In genomic region chr3:50248387-50248786, GRCh38 we compare ENCODE assay signal across 9 cellular contexts. TPM values are rescaled to one million over a fixed set of nuclear protein-coding genes. Genes with fewer than 3 reads are reported as not detected.
A peak's percentile ranks its signal among the peaks of the same experiment; 100 is the strongest.
DNase-seq lines count a peak whose midpoint lies in the region; ATAC-seq and TF ChIP-seq lines count a peak whose summit lies in the region.
"Had no signal": no experiment of that assay in that cellular context is flagged by ENCODE, and none has a peak within 500 bp of the region (broad histone marks: within the 10 kb centered on the region; RNA-seq: fewer than 3 reads in every experiment).

No MANE protein-coding gene starts in this region.

- H3K4me2 ChIP-seq in OCI-LY7 (ENCODE audit: low read length): no peak overlapping the region

- TF ChIP-seq CTCF in Peyer's patch (IDR thresholded peaks at IDR 0.05) (no peak), epithelial cell of esophagus (IDR thresholded peaks at IDR 0.05; ENCODE audit: insufficient read depth, low read depth, low read length, missing control alignments) (no peak), neural crest cell (conservative IDR thresholded peaks at IDR 0.05) (no peak), OCI-LY7 (conservative IDR thresholded peaks at IDR 0.05; ENCODE audit: low read length) (no peak)

- H3K9me3 Mint-ChIP-seq in CD4-positive, CD25-positive, alpha-beta regulatory T cell: peaks cover 0 to 2% (median 0%) of the 10 kb centered on the region in 7 donors
- no peaks in the 10 kb centered on the region for H3K9me3 Mint-ChIP-seq in neural crest cell

- H2AFZ ChIP-seq in OCI-LY7 (ENCODE audit: low read length): no peak overlapping the region

- no peak overlapping the region for H3K4me3 Mint-ChIP-seq in CD4-positive, CD25-positive, alpha-beta regulatory T cell
- no peak overlapping the region for H3K4me3 Mint-ChIP-seq in neural crest cell

- intact Hi-C loops in OCI-LY7 (cut with micrococcal nuclease; ENCODE audit: unreplicated experiment): no loop called here

- H3K36me3 ChIP-seq in CD4-positive, CD25-positive, alpha-beta regulatory T cell (ENCODE audit: control insufficient read depth, insufficient read depth, low read length): peaks cover 33% of the 10 kb centered on the region
- peaks cover 0 to 16% (median 0%) of the 10 kb centered on the region in 3 donors for H3K36me3 ChIP-seq in Peyer's patch
- H3K36me3 ChIP-seq in OCI-LY7 (ENCODE audit: insufficient read depth, low read length): peaks cover 61% of the 10 kb centered on the region

- POLR2A ChIA-PET in OCI-LY7 (lab: Charles Lee): no interaction called here

- TF ChIP-seq POLR2A in Peyer's patch (IDR thresholded peaks at IDR 0.05): no peak

- H3K4me1 ChIP-seq in CD4-positive, CD25-positive, alpha-beta regulatory T cell (ENCODE audit: control insufficient read depth, insufficient read depth, low read length, poor library complexity, severe bottlenecking): peaks cover 84% of the 10 kb centered on the region
- H3K4me1 ChIP-seq in Peyer's patch: peaks cover 3 to 83% (median 41%) of the 10 kb centered on the region in 4 donors
- H3K4me1 ChIP-seq in OCI-LY7 (ENCODE audit: insufficient read depth, low read length, poor library complexity, severe bottlenecking): peaks cover 43% of the 10 kb centered on the region

- H3K4me3 ChIP-seq in CD4-positive, CD25-positive, alpha-beta regulatory T cell (ENCODE audit: low read depth, low read length): no peak overlapping the region
- H3K4me3 ChIP-seq in Peyer's patch (no peak overlapping the region), epithelial cell of esophagus (ENCODE audit: low read length) (no peak overlapping the region), OCI-LY7 (ENCODE audit: low read depth, low read length, poor library complexity, severe bottlenecking) (no peak overlapping the region)

- CTCF ChIA-PET in OCI-LY7 (lab: Charles Lee; ENCODE audit: unreplicated experiment): no interaction called here

- no TSS peak for BruUV-seq in OCI-LY7 (replicated peaks; lab: Mats Ljungman, UMichigan)

- peaks cover 6% of the 10 kb centered on the region for H3K27me3 Mint-ChIP-seq in CD4-positive, CD25-positive, alpha-beta regulatory T cell
- no peaks in the 10 kb centered on the region for H3K27me3 Mint-ChIP-seq in neural crest cell (ENCODE audit: low read depth)

- H3K36me3 Mint-ChIP-seq in CD4-positive, CD25-positive, alpha-beta regulatory T cell: peaks cover 11% of the 10 kb centered on the region
- H3K36me3 Mint-ChIP-seq in neural crest cell (ENCODE audit: low read depth): no peaks in the 10 kb centered on the region

- no peaks in the 10 kb centered on the region for H3K9me3 ChIP-seq in CD4-positive, CD25-positive, alpha-beta regulatory T cell (ENCODE audit: control insufficient read depth in 2 of 2, low read length in 2 of 2)
- H3K9me3 ChIP-seq in Peyer's patch (no peaks in the 10 kb centered on the region), OCI-LY7 (ENCODE audit: low read length) (no peaks in the 10 kb centered on the region)

- H3K4me1 Mint-ChIP-seq in CD4-positive, CD25-positive, alpha-beta regulatory T cell: peaks cover 6 to 75% (median 37%) of the 10 kb centered on the region in 4 donors
- peaks cover 39% of the 10 kb centered on the region for H3K4me1 Mint-ChIP-seq in neural crest cell

- no peak for DNase-seq in CD4-positive, CD25-positive, alpha-beta regulatory T cell
- DNase-seq in Peyer's patch (peak in 2 of 3 donors; percentile 77 to 78), epithelial cell of esophagus (ENCODE audit: low read depth) (peak; percentile 76), neural crest cell (ENCODE audit: low read depth, low spot score) (no peak), OCI-LY7 (ENCODE audit: low spot score) (no peak), D341Med (ENCODE audit: low spot score) (no peak), ureter (ENCODE audit: low spot score) (no peak)
- DNase-seq: NCI-H2107 had no signal

- no peaks in the 10 kb centered on the region for H3K27me3 ChIP-seq in CD4-positive, CD25-positive, alpha-beta regulatory T cell (ENCODE audit: control insufficient read depth, insufficient read depth, low read length)
- no peaks in the 10 kb centered on the region for H3K27me3 ChIP-seq in Peyer's patch

- peaks cover 5% of the 10 kb centered on the region; the same call in 1 of the 2 replicates for H4K20me1 ChIP-seq in OCI-LY7 (ENCODE audit: insufficient read depth, low read length)

- H3K79me2 ChIP-seq in OCI-LY7 (ENCODE audit: insufficient read depth, low read depth, low read length): peaks cover 39% of the 10 kb centered on the region

- H3K9me2 ChIP-seq in OCI-LY7 (ENCODE audit: insufficient read depth, low read length): no peaks in the 10 kb centered on the region

- H3K27ac Mint-ChIP-seq in CD4-positive, CD25-positive, alpha-beta regulatory T cell: peak overlapping the region in 1 of 3 donors; percentile 59
- peak overlapping the region; percentile 52 for H3K27ac Mint-ChIP-seq in neural crest cell (ENCODE audit: unreplicated experiment)

- H3K27ac ChIP-seq in CD4-positive, CD25-positive, alpha-beta regulatory T cell (ENCODE audit: insufficient read depth, low read length, poor library complexity, severe bottlenecking): peak overlapping the region; percentile 50
- peak overlapping the region; percentile 13 to 86 (median 57) for H3K27ac ChIP-seq in Peyer's patch
- no peak overlapping the region for H3K27ac ChIP-seq in OCI-LY7 (ENCODE audit: low read depth, low read length, poor library complexity, severe bottlenecking)

- ATAC-seq in CD4-positive, CD25-positive, alpha-beta regulatory T cell (ENCODE audit: low read depth in 2 of 2): no peak
- ATAC-seq in HG03520 (IDR thresholded peaks at IDR 0.05; ENCODE audit: unreplicated experiment): no peak

RNA-seq across cellular contexts. Expression of gene GNAI2, which starts 12.4 kb away (rescaled TPM):
- 373 TPM for total RNA-seq in CD4-positive, CD25-positive, alpha-beta regulatory T cell
- 100 to 1,000 TPM; 544 to 696 (median 614) TPM for polyA plus RNA-seq in CD4-positive, CD25-positive, alpha-beta regulatory T cell
- total RNA-seq in Peyer's patch: 100 to 1,000 TPM in 2 of 4 donors, 10 to 100 TPM in 2; 71.8 to 178 (median 98.4) TPM
- total RNA-seq in neural crest cell: 176 and 190 TPM in 2 replicates
- total RNA-seq in OCI-LY7 (2014; rRNA removed; shearing (Covaris generic)): 165 and 190 TPM in 2 replicates
- 256 and 266 TPM in 2 replicates for total RNA-seq in OCI-LY7 (2022)
- 222 TPM for total RNA-seq in ureter

RNA-seq across cellular contexts. Expression of gene SEMA3B, which starts 20.6 kb away (rescaled TPM):
- total RNA-seq in CD4-positive, CD25-positive, alpha-beta regulatory T cell: 1.7 TPM
- polyA plus RNA-seq in CD4-positive, CD25-positive, alpha-beta regulatory T cell: not detected
- 100 to 1,000 TPM in 3 of 4 donors, 10 to 100 TPM in 1; 56.1 to 367 (median 267) TPM for total RNA-seq in Peyer's patch
- 2.3 and 2.9 TPM in 2 replicates for total RNA-seq in neural crest cell
- total RNA-seq in OCI-LY7 (2014; rRNA removed; shearing (Covaris generic)): 0.10 and 0.28 TPM in 2 replicates
- 0.82 and 1.2 TPM in 2 replicates for total RNA-seq in OCI-LY7 (2022)
- 18.2 TPM for total RNA-seq in ureter

RNA-seq across cellular contexts. Expression of gene LSMEM2, which starts 30.5 kb away (rescaled TPM):
- not detected for total RNA-seq in CD4-positive, CD25-positive, alpha-beta regulatory T cell
- under 1 TPM in 1 of 4 donors, not detected in 3; 0.22 TPM for polyA plus RNA-seq in CD4-positive, CD25-positive, alpha-beta regulatory T cell
- total RNA-seq in Peyer's patch (not detected), neural crest cell (not detected in 2 replicates), OCI-LY7 (2022) (not detected in 2 replicates), ureter (not detected)
- not detected in 2 replicates for total RNA-seq in OCI-LY7 (2014; rRNA removed; shearing (Covaris generic))

RNA-seq across cellular contexts. Expression of gene SLC38A3, which starts 43.3 kb away (rescaled TPM):
- not detected for total RNA-seq in CD4-positive, CD25-positive, alpha-beta regulatory T cell
- polyA plus RNA-seq in CD4-positive, CD25-positive, alpha-beta regulatory T cell: not detected
- 1 to 10 TPM in 1 of 4 donors, not detected in 3; 1.3 TPM for total RNA-seq in Peyer's patch
- total RNA-seq in neural crest cell: 1.8 and 2.7 TPM in 2 replicates
- total RNA-seq in OCI-LY7 (2014; rRNA removed; shearing (Covaris generic)): not detected in 2 replicates
- not detected in 2 replicates for total RNA-seq in OCI-LY7 (2022)
- 0.34 TPM for total RNA-seq in ureter

RNA-seq across cellular contexts. Expression of gene IFRD2, which starts 43.8 kb away (rescaled TPM):
- 39.9 TPM for total RNA-seq in CD4-positive, CD25-positive, alpha-beta regulatory T cell
- polyA plus RNA-seq in CD4-positive, CD25-positive, alpha-beta regulatory T cell: 10 to 100 TPM; 40.6 to 51.9 (median 43.4) TPM
- total RNA-seq in Peyer's patch: 100 to 1,000 TPM in 3 of 4 donors, 10 to 100 TPM in 1; 75.5 to 205 (median 140) TPM
- total RNA-seq in neural crest cell: 69.2 and 77.1 TPM in 2 replicates
- total RNA-seq in OCI-LY7 (2014; rRNA removed; shearing (Covaris generic)): 73.1 and 95.5 TPM in 2 replicates
- total RNA-seq in OCI-LY7 (2022): 93.3 and 97.3 TPM in 2 replicates
- 104 TPM for total RNA-seq in ureter

Comparison
In these comparisons a context has a peak if more than half of its experiments do, and no peak if none do; other contexts are left out.
1. DNase-seq: peak in Peyer's patch (2 of 3) and epithelial cell of esophagus (single experiment); none in CD4-positive, CD25-positive, alpha-beta regulatory T cell (0 of 3), neural crest cell (single experiment), OCI-LY7 (single experiment), D341Med (single experiment) and ureter (single experiment).